Comparison of ENCODE assay signal across 9 cellular contexts in the genomic region with DNA sequence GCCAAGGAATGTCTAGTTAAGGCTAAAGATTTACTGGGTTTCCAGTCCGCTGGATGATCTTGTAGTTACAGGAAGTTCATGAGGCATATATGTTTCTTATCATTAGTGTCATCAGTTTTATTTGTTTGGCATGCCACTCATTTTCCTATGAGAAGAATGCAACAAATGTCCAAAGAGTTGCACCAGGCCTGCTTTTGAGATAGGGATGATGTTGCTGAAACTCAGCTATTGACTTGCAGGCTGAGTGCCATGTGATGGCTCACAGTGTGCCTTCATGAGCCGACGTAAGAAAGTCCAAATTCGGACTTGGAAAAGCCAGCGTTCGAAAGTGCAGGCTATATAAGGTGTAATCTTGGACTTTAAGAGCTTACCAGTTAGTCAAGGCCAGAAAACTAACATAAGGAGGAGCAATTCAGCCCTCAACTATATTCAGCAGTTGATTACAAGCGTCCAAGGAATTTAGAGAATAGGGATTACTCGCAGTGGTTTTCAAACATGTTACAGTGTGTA.
DNase-seq lines count a peak whose midpoint lies in the region; ATAC-seq and TF ChIP-seq lines count a peak whose summit lies in the region.
"Had no signal": no experiment of that assay in that cellular context is flagged by ENCODE, and none has a peak within 500 bp of the region (broad histone marks: within the 10 kb centered on the region; RNA-seq: fewer than 3 reads in every experiment).

No MANE protein-coding gene starts in this region.

- H3K36me3 Mint-ChIP-seq in WTC11: peaks cover 3% of the 10 kb centered on the region; the same call in 1 of the 2 replicates

- intact Hi-C loops in stomach (cut with DNase I; ENCODE audit: low total_unique reads): no loop called here

- no peak for TF ChIP-seq POLR2A in stomach (IDR thresholded peaks at IDR 0.05)

- H3K4me1 ChIP-seq in stomach: peaks cover 0 to 63% (median 29%) of the 10 kb centered on the region in 4 donors

- peaks cover 11% of the 10 kb centered on the region for H3K9me3 Mint-ChIP-seq in WTC11

- POLR2A ChIA-PET in WTC11 (lab: Charles Lee): no interaction called here

- no peaks in the 10 kb centered on the region for H3K4me1 Mint-ChIP-seq in WTC11

- peak; percentile 80 for TF ChIP-seq EP300 in stomach (IDR thresholded peaks at IDR 0.05)

- no peaks in the 10 kb centered on the region for H3K27me3 ChIP-seq in stomach

- ATAC-seq in WTC11: no peak

- peaks cover 0 to 30% (median 12%) of the 10 kb centered on the region in 4 donors for H3K36me3 ChIP-seq in stomach

- 68 to 78% (median 73%) methylated on average over 8 of the region's 8 CpGs for whole genome bisulfite sequencing in stomach, 5 donors

- H3K27ac Mint-ChIP-seq in WTC11: no peak overlapping the region

- peaks cover 0 to 9% (median 4%) of the 10 kb centered on the region in 4 donors for H3K9me3 ChIP-seq in stomach

- H3K4me3 Mint-ChIP-seq in WTC11: no peak overlapping the region

- H3K4me3 ChIP-seq in foreskin fibroblast (ENCODE audit: low read depth in 1 of 2, low read length in 2 of 2): no peak overlapping the region
- no peak overlapping the region for H3K4me3 ChIP-seq in stomach

- no peak for TF ChIP-seq CTCF in VCaP (conservative IDR thresholded peaks at IDR 0.05)
- TF ChIP-seq CTCF in foreskin fibroblast (IDR thresholded peaks at IDR 0.05; ENCODE audit: low read depth, low read length): no peak
- no peak for TF ChIP-seq CTCF in stomach (IDR thresholded peaks at IDR 0.05)
- no peak for TF ChIP-seq CTCF in WTC11 (IDR thresholded peaks at IDR 0.05)

- DNase-seq in SIG-M5 treated with dmso at 0.1 percent for 504 hours (lab: John Stamatoyannopoulos, UW; ENCODE audit: unreplicated experiment) (peak; percentile 31), SIG-M5 (lab: John Stamatoyannopoulos, UW) (no peak), foreskin fibroblast (peak; percentile 78 to 79), stomach (no peak), WTC11 (ENCODE audit: low spot score) (no peak), NCI-H2029 (lab: John Stamatoyannopoulos, UW) (no peak), NOMO-1 treated with DMSO at 0.1 percent for 48 hours (lab: John Stamatoyannopoulos, UW; ENCODE audit: unreplicated experiment) (no peak)
- DNase-seq: 8988T had no signal

- CTCF ChIA-PET in WTC11 (lab: Charles Lee): no interaction called here

- H3K27me3 Mint-ChIP-seq in WTC11 (ENCODE audit: low read depth): no peaks in the 10 kb centered on the region

- H3K27ac ChIP-seq in VCaP (peak overlapping the region; percentile 80), stomach (peak overlapping the region in 4 of 5 donors; percentile 82 to 90 (median 84))

TF ChIP-seq in WTC11, 78 proteins besides CTCF, POLR2A, EP300 and RAD21:
- TF ChIP-seq, protein P1, sequence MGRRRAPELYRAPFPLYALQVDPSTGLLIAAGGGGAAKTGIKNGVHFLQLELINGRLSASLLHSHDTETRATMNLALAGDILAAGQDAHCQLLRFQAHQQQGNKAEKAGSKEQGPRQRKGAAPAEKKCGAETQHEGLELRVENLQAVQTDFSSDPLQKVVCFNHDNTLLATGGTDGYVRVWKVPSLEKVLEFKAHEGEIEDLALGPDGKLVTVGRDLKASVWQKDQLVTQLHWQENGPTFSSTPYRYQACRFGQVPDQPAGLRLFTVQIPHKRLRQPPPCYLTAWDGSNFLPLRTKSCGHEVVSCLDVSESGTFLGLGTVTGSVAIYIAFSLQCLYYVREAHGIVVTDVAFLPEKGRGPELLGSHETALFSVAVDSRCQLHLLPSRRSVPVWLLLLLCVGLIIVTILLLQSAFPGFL (CRISPR knock-in tag; IDR thresholded peaks at IDR 0.05; ENCODE audit: borderline replicate concordance): no peak
- no peak for TF ChIP-seq TEAD1 (CRISPR knock-in tag; IDR thresholded peaks at IDR 0.05)
TF ChIP-seq in WTC11: peak in this region for 0.

Comparison
In these comparisons a context has a peak if more than half of its experiments do, and no peak if none do; other contexts are left out.
1. DNase-seq: peak in SIG-M5 treated with dmso at 0.1 percent for 504 hours (single experiment) and foreskin fibroblast (2 of 2); none in SIG-M5 (single experiment), stomach (single experiment), WTC11 (single experiment), NCI-H2029 (single experiment) and NOMO-1 treated with DMSO at 0.1 percent for 48 hours (single experiment).